Comparison of ENCODE assay signal across 9 cellular contexts in genomic region chr1:151908228-151908691, GRCh38. TPM values are rescaled to one million over a fixed set of nuclear protein-coding genes. Genes with fewer than 3 reads are reported as not detected.
A peak's percentile ranks its signal among the peaks of the same experiment; 100 is the strongest.
DNase-seq lines count a peak whose midpoint lies in the region; ATAC-seq and TF ChIP-seq lines count a peak whose summit lies in the region.
"Had no signal": no experiment of that assay in that cellular context is flagged by ENCODE, and none has a peak within 500 bp of the region (broad histone marks: within the 10 kb centered on the region; RNA-seq: fewer than 3 reads in every experiment).

No MANE protein-coding gene starts in this region.

- TF ChIP-seq CTCF in PC-9 (conservative IDR thresholded peaks at IDR 0.05), result peak; percentile 64

- peak overlapping the region; percentile 92; the same call in 1 of the 2 replicates for H2AFZ ChIP-seq in PC-9

- peak overlapping the region; percentile 96 for H3K4me2 ChIP-seq in PC-9

- H3K9ac ChIP-seq in endocrine pancreas (ENCODE audit: control insufficient read depth, insufficient read depth, low read length) (no peak overlapping the region), skeletal muscle tissue (ENCODE audit: low read depth in 1 of 3, low read length in 3 of 3) (peak overlapping the region; percentile 91 to 98 (median 97))

- DNase-seq in NCI-H82 (lab: John Stamatoyannopoulos, UW), result peak; percentile 43
- no peak for DNase-seq in NCI-H82 treated with DMSO at 0.1 percent for 48 hours (lab: John Stamatoyannopoulos, UW; ENCODE audit: unreplicated experiment)
- DNase-seq in PC-9, result peak in 1 of 2 experiments; percentile 41
- no peak for DNase-seq in AML-193 (lab: John Stamatoyannopoulos, UW)

- H3K79me2 ChIP-seq in PC-9 (ENCODE audit: low read depth), result peaks cover 51% of the 10 kb centered on the region

- no peaks in the 10 kb centered on the region for H3K27me3 ChIP-seq in PC-9 (ENCODE audit: insufficient read depth, low read depth)
- no peaks in the 10 kb centered on the region for H3K27me3 ChIP-seq in endocrine pancreas (ENCODE audit: control insufficient read depth, insufficient read depth, low read length)
- H3K27me3 ChIP-seq in skeletal muscle tissue (ENCODE audit: control insufficient read depth in 3 of 3, insufficient read depth in 3 of 3, low read length in 3 of 3), result no peaks in the 10 kb centered on the region

- no peaks in the 10 kb centered on the region for H3K9me2 ChIP-seq in PC-9 (ENCODE audit: insufficient read depth)

- POLR2A ChIA-PET in PC-9 (lab: Charles Lee; ENCODE audit: unreplicated experiment), result interaction anchor here (0.6 kb wide), 2 partner anchors 60 to 84 kb away, joined by 5 to 7 read pairs; no protein-coding TSS in a partner anchor

- H3K36me3 ChIP-seq in PC-9 (ENCODE audit: low read depth) (peaks cover 27% of the 10 kb centered on the region), endocrine pancreas (ENCODE audit: control insufficient read depth, insufficient read depth, low read length) (no peaks in the 10 kb centered on the region), skeletal muscle tissue (ENCODE audit: control insufficient read depth in 3 of 3, insufficient read depth in 3 of 3, low read length in 3 of 3) (peaks cover 0 to 5% (median 2%) of the 10 kb centered on the region in 3 donors)

- H3K27ac ChIP-seq in PC-9 (peak overlapping the region; percentile 84; the same call in 1 of the 2 replicates), skeletal muscle tissue (ENCODE audit: low read depth, low read length) (no peak overlapping the region)

- H3K4me1 ChIP-seq in PC-9 (replicated peaks; ENCODE audit: insufficient read depth) (peaks cover 28% of the 10 kb centered on the region), endocrine pancreas (ENCODE audit: control insufficient read depth, insufficient read depth, low read length) (no peaks in the 10 kb centered on the region), skeletal muscle tissue (ENCODE audit: control insufficient read depth in 3 of 3, insufficient read depth in 3 of 3, low read length in 3 of 3) (peaks cover 8 to 15% (median 9%) of the 10 kb centered on the region in 3 donors)

- no TSS peak for BruUV-seq in PC-9 (replicated peaks; lab: Mats Ljungman, UMichigan)

- CTCF ChIA-PET in PC-9 (lab: Charles Lee), result interaction anchor here (0.6 to 1.6 kb wide), 5 partner anchors 9 to 59 kb away, joined by 3 to 8 read pairs (median 4); no protein-coding TSS in a partner anchor

- intact Hi-C loops in PC-9 (cut with micrococcal nuclease; ENCODE audit: unreplicated experiment), result loop anchor here (2.0 to 5.0 kb wide), 5 partner anchors 37 to 139 kb away; partner anchors contain the start of gene C2CD4D

- peaks cover 25% of the 10 kb centered on the region; the same call in 1 of the 2 replicates for H3F3A ChIP-seq in PC-9 (ENCODE audit: insufficient read depth, low read depth)

- H3K9me3 ChIP-seq in PC-9 (ENCODE audit: insufficient read depth, low read depth) (peaks cover 9% of the 10 kb centered on the region), endocrine pancreas (ENCODE audit: control insufficient read depth, low read length) (no peaks in the 10 kb centered on the region), skeletal muscle tissue (ENCODE audit: control insufficient read depth in 3 of 3, low read length in 3 of 3) (no peaks in the 10 kb centered on the region)

- H3K4me3 ChIP-seq in PC-9 (peak overlapping the region; percentile 78), endocrine pancreas (ENCODE audit: control insufficient read depth, insufficient read depth, low read length) (peak overlapping the region; percentile 77), skeletal muscle tissue (ENCODE audit: low read length in 3 of 3) (peak overlapping the region; percentile 85 to 96 (median 95))

- no peaks in the 10 kb centered on the region for H4K20me1 ChIP-seq in PC-9 (ENCODE audit: insufficient read depth)

- ATAC-seq in HG02623 (IDR thresholded peaks at IDR 0.05; ENCODE audit: unreplicated experiment) (no peak), HG03039 (IDR thresholded peaks at IDR 0.05; ENCODE audit: unreplicated experiment) (no peak)

RNA-seq across cellular contexts. Expression of gene THEM4, which starts 1.1 kb away (rescaled TPM):
- total RNA-seq in PC-9 (2021) (24.1 and 41.4 TPM in 2 replicates), skeletal muscle tissue (8.4 TPM)

RNA-seq across cellular contexts. Expression of gene THEM5, which starts 54.7 kb away (rescaled TPM):
- total RNA-seq in PC-9 (2021), result not detected in 2 replicates
- total RNA-seq in skeletal muscle tissue, result not detected
- total RNA-seq: T-helper 1 cell treated with Interleukin-12 subunit alpha and Interleukin-12 subunit beta and Interleukin-4 antibody, amounts not matched to agents 30 ng/mL and 1 ng/mL, for 36 hours had no signal
